Comparison of ENCODE assay signal across 10 cellular contexts in genomic region chr17:29707212-29707571, GRCh38.
DNase-seq lines count a peak whose midpoint lies in the region; ATAC-seq and TF ChIP-seq lines count a peak whose summit lies in the region.
"Had no signal": no experiment of that assay in that cellular context is flagged by ENCODE, and none has a peak within 500 bp of the region (broad histone marks: within the 10 kb centered on the region; RNA-seq: fewer than 3 reads in every experiment).

No MANE protein-coding gene starts in this region.

- peaks cover 46% of the 10 kb centered on the region for H3K4me1 ChIP-seq in CD8-positive, alpha-beta memory T cell (ENCODE audit: insufficient read depth, low read length)
- peaks cover 6% of the 10 kb centered on the region for H3K4me1 ChIP-seq in neural progenitor cell

- H3K79me2 ChIP-seq in neural progenitor cell (ENCODE audit: low read depth), result no peaks in the 10 kb centered on the region

- H3K27ac Mint-ChIP-seq in CD8-positive, alpha-beta memory T cell, result peak overlapping the region; percentile 91 to 100 (median 98)
- peak overlapping the region; percentile 90 for H3K27ac Mint-ChIP-seq in activated T-helper 1 cell treated with anti-CD3 and anti-CD28 coated beads, Interleukin-12 subunit alpha, Interleukin-12 subunit beta, Interleukin-2, Interleukin-4 antibody, amounts not matched to agents 30 ng/mL and 10 ng/mL and 1 ng/mL, durations not matched to agents 14 hours and 24 hours and 36 hours
- H3K27ac Mint-ChIP-seq in osteocyte (ENCODE audit: unreplicated experiment) (peak overlapping the region; percentile 85), neural progenitor cell (no peak overlapping the region)

- peaks cover 66 to 85% (median 80%) of the 10 kb centered on the region in 3 donors for H3K4me1 Mint-ChIP-seq in CD8-positive, alpha-beta memory T cell
- H3K4me1 Mint-ChIP-seq in activated T-helper 1 cell treated with anti-CD3 and anti-CD28 coated beads, Interleukin-12 subunit alpha, Interleukin-12 subunit beta, Interleukin-2, Interleukin-4 antibody, amounts not matched to agents 30 ng/mL and 10 ng/mL and 1 ng/mL, durations not matched to agents 14 hours and 24 hours and 36 hours (ENCODE audit: low read depth), result peaks cover 49% of the 10 kb centered on the region
- H3K4me1 Mint-ChIP-seq in osteocyte (ENCODE audit: unreplicated experiment) (peaks cover 37% of the 10 kb centered on the region), neural progenitor cell (no peaks in the 10 kb centered on the region)

- no peak overlapping the region for H3K9ac ChIP-seq in neural progenitor cell

- no peaks in the 10 kb centered on the region for H3K27me3 ChIP-seq in CD8-positive, alpha-beta memory T cell (ENCODE audit: insufficient read depth, low read length, poor library complexity, severe bottlenecking)
- no peaks in the 10 kb centered on the region for H3K27me3 ChIP-seq in neural progenitor cell

- H3K27me3 Mint-ChIP-seq in CD8-positive, alpha-beta memory T cell, result peaks cover 0 to 1% of the 10 kb centered on the region in 2 donors
- H3K27me3 Mint-ChIP-seq in activated T-helper 1 cell treated with anti-CD3 and anti-CD28 coated beads, Interleukin-12 subunit alpha, Interleukin-12 subunit beta, Interleukin-2, Interleukin-4 antibody, amounts not matched to agents 30 ng/mL and 10 ng/mL and 1 ng/mL, durations not matched to agents 14 hours and 24 hours and 36 hours (ENCODE audit: insufficient read depth), result no peaks in the 10 kb centered on the region
- H3K27me3 Mint-ChIP-seq in osteocyte (ENCODE audit: unreplicated experiment) (no peaks in the 10 kb centered on the region), neural progenitor cell (ENCODE audit: insufficient read depth, low read depth) (no peaks in the 10 kb centered on the region)

- intact Hi-C loops in activated T-helper 1 cell treated with anti-CD3 and anti-CD28 coated beads, Interleukin-12 subunit alpha, Interleukin-12 subunit beta, Interleukin-2, Interleukin-4 antibody, amounts not matched to agents 30 ng/mL and 10 ng/mL and 1 ng/mL, durations not matched to agents 14 hours and 24 hours and 36 hours (cut with micrococcal nuclease), result loop anchor here (2.0 to 10.0 kb wide), 2 partner anchors 84 to 658 kb away; partner anchors contain the start of gene CORO6

- H3K4me2 ChIP-seq in neural progenitor cell, result no peak overlapping the region

- POLR2A ChIA-PET in CD8-positive, alpha-beta memory T cell (lab: Charles Lee), result interaction anchor here (0.6 to 5.5 kb wide), 5 partner anchors 20 to 314 kb away, joined by 3 to 29 read pairs (median 4); no protein-coding TSS in a partner anchor

- H3F3A ChIP-seq in neural progenitor cell (ENCODE audit: low read depth), result no peaks in the 10 kb centered on the region

- CTCF ChIA-PET in CD8-positive, alpha-beta memory T cell (lab: Charles Lee), result interaction anchor here (1.6 to 5.5 kb wide), 4 partner anchors 16 to 89 kb away, joined by 4 to 26 read pairs (median 5); no protein-coding TSS in a partner anchor

- H3K36me3 ChIP-seq in CD8-positive, alpha-beta memory T cell (ENCODE audit: insufficient read depth, low read length), result no peaks in the 10 kb centered on the region
- H3K36me3 ChIP-seq in neural progenitor cell, result no peaks in the 10 kb centered on the region

- DNase-seq in CD8-positive, alpha-beta memory T cell, result no peak
- no peak for DNase-seq in activated T-helper 1 cell treated with anti-CD3 and anti-CD28 coated beads, Interleukin-12 subunit alpha, Interleukin-12 subunit beta, Interleukin-2, Interleukin-4 antibody, amounts not matched to agents 30 ng/mL and 10 ng/mL and 1 ng/mL, durations not matched to agents 14 hours and 24 hours and 36 hours (ENCODE audit: low spot score)
- no peak for DNase-seq in osteocyte (ENCODE audit: extremely low spot score, unreplicated experiment)
- DNase-seq in neural progenitor cell (ENCODE audit: low spot score), result no peak
- no peak for DNase-seq in H4 (ENCODE audit: low spot score)
- no peak for DNase-seq in NCI-H1417 treated with DMSO at 0.1 percent for 48 hours (lab: John Stamatoyannopoulos, UW)
- DNase-seq: EL, mesenchymal stem cell had no signal

- no peak overlapping the region for H2AFZ ChIP-seq in neural progenitor cell (replicated peaks)

- peak overlapping the region; percentile 83 for H3K27ac ChIP-seq in CD8-positive, alpha-beta memory T cell (ENCODE audit: low read depth, low read length)
- no peak overlapping the region for H3K27ac ChIP-seq in neural progenitor cell

- no peaks in the 10 kb centered on the region for H3K9me3 Mint-ChIP-seq in CD8-positive, alpha-beta memory T cell
- no peaks in the 10 kb centered on the region for H3K9me3 Mint-ChIP-seq in activated T-helper 1 cell treated with anti-CD3 and anti-CD28 coated beads, Interleukin-12 subunit alpha, Interleukin-12 subunit beta, Interleukin-2, Interleukin-4 antibody, amounts not matched to agents 30 ng/mL and 10 ng/mL and 1 ng/mL, durations not matched to agents 14 hours and 24 hours and 36 hours
- no peaks in the 10 kb centered on the region for H3K9me3 Mint-ChIP-seq in osteocyte (ENCODE audit: unreplicated experiment)
- no peaks in the 10 kb centered on the region for H3K9me3 Mint-ChIP-seq in neural progenitor cell

- TF ChIP-seq CTCF in osteocyte (IDR thresholded peaks at IDR 0.05) (no peak), neural progenitor cell (IDR thresholded peaks at IDR 0.05) (no peak)

- H3K4me3 ChIP-seq in CD8-positive, alpha-beta memory T cell (ENCODE audit: low read length), result peak overlapping the region; percentile 57
- H3K4me3 ChIP-seq in neural progenitor cell, result no peak overlapping the region
- H3K4me3 ChIP-seq: SK-N-MC had no signal

- no peaks in the 10 kb centered on the region for H4K20me1 ChIP-seq in neural progenitor cell (ENCODE audit: low read depth)

- ATAC-seq in GM21360 (IDR thresholded peaks at IDR 0.05; ENCODE audit: unreplicated experiment), result peak; percentile 13

- H3K36me3 Mint-ChIP-seq in CD8-positive, alpha-beta memory T cell, result peaks cover 3 to 23% (median 8%) of the 10 kb centered on the region in 3 donors
- H3K36me3 Mint-ChIP-seq in activated T-helper 1 cell treated with anti-CD3 and anti-CD28 coated beads, Interleukin-12 subunit alpha, Interleukin-12 subunit beta, Interleukin-2, Interleukin-4 antibody, amounts not matched to agents 30 ng/mL and 10 ng/mL and 1 ng/mL, durations not matched to agents 14 hours and 24 hours and 36 hours (ENCODE audit: low read depth), result peaks cover 11% of the 10 kb centered on the region
- H3K36me3 Mint-ChIP-seq in osteocyte (ENCODE audit: unreplicated experiment), result peaks cover 2% of the 10 kb centered on the region
- peaks cover 5% of the 10 kb centered on the region for H3K36me3 Mint-ChIP-seq in neural progenitor cell

- peak overlapping the region; percentile 87 to 95 (median 93) for H3K4me3 Mint-ChIP-seq in CD8-positive, alpha-beta memory T cell
- H3K4me3 Mint-ChIP-seq in activated T-helper 1 cell treated with anti-CD3 and anti-CD28 coated beads, Interleukin-12 subunit alpha, Interleukin-12 subunit beta, Interleukin-2, Interleukin-4 antibody, amounts not matched to agents 30 ng/mL and 10 ng/mL and 1 ng/mL, durations not matched to agents 14 hours and 24 hours and 36 hours, result peak overlapping the region; percentile 87
- H3K4me3 Mint-ChIP-seq in osteocyte (ENCODE audit: unreplicated experiment) (no peak overlapping the region), neural progenitor cell (no peak overlapping the region)

- no peaks in the 10 kb centered on the region for H3K9me3 ChIP-seq in CD8-positive, alpha-beta memory T cell (ENCODE audit: low read length)
- H3K9me3 ChIP-seq in neural progenitor cell (ENCODE audit: low read depth), result no peaks in the 10 kb centered on the region

Comparison
In these comparisons a context has a peak if more than half of its experiments do, and no peak if none do; other contexts are left out.
1. H3K4me3 Mint-ChIP-seq: peak in CD8-positive, alpha-beta memory T cell (7 of 7) and activated T-helper 1 cell treated with anti-CD3 and anti-CD28 coated beads, Interleukin-12 subunit alpha, Interleukin-12 subunit beta, Interleukin-2, Interleukin-4 antibody, amounts not matched to agents 30 ng/mL and 10 ng/mL and 1 ng/mL, durations not matched to agents 14 hours and 24 hours and 36 hours (single experiment); none in osteocyte (single experiment) and neural progenitor cell (single experiment).